Comparison of ENCODE assay signal across 14 cellular contexts in genomic region chr6:163748886-163749285, GRCh38.
DNase-seq lines count a peak whose midpoint lies in the region; ATAC-seq and TF ChIP-seq lines count a peak whose summit lies in the region.
"Had no signal": no experiment of that assay in that cellular context is flagged by ENCODE, and none has a peak within 500 bp of the region (broad histone marks: within the 10 kb centered on the region; RNA-seq: fewer than 3 reads in every experiment).

No MANE protein-coding gene starts in this region.

- no peaks in the 10 kb centered on the region for H3K79me2 ChIP-seq in mesendoderm (ENCODE audit: control insufficient read depth, insufficient read depth, low read length)

- no peaks in the 10 kb centered on the region for H3K79me1 ChIP-seq in mesendoderm (ENCODE audit: low read length)

- H3K9ac ChIP-seq in mesendoderm (ENCODE audit: low read length): no peak overlapping the region
- H3K9ac ChIP-seq: BLaER1 treated with 17β-estradiol and CSF1 and Interleukin-3, amounts not matched to agents 10 nM and 100 nM; GM23248 had no signal

- no peaks in the 10 kb centered on the region for H3K4me1 ChIP-seq in mesendoderm (ENCODE audit: control insufficient read depth, low read depth, low read length)

- intact Hi-C loops in left cardiac atrium (cut with DNase I): no loop called here

- no peak overlapping the region for H4K8ac ChIP-seq in mesendoderm (ENCODE audit: low read depth, low read length)

- H3K27ac ChIP-seq in mesendoderm (ENCODE audit: low read depth, low read length): no peak overlapping the region
- H3K27ac ChIP-seq: BLaER1 treated with 17β-estradiol and CSF1 and Interleukin-3, amounts not matched to agents 10 nM and 100 nM; GM23248 had no signal

- H2BK5ac ChIP-seq in mesendoderm (ENCODE audit: low read length): no peak overlapping the region

- H3K27me3 ChIP-seq in mesendoderm (ENCODE audit: insufficient read depth, low read length, poor library complexity): no peaks in the 10 kb centered on the region

- peak overlapping the region; percentile 24 for H3K23ac ChIP-seq in mesendoderm (ENCODE audit: low read length)

- H3K4ac ChIP-seq in mesendoderm (ENCODE audit: low read depth, low read length): no peak overlapping the region

- no peak overlapping the region for H3K4me3 ChIP-seq in mesendoderm (ENCODE audit: low read length)
- H3K4me3 ChIP-seq: BLaER1 treated with 17β-estradiol and CSF1 and Interleukin-3, amounts not matched to agents 10 nM and 100 nM; GM23248 had no signal

- peaks cover 25% of the 10 kb centered on the region for H3K4me1 Mint-ChIP-seq in stimulated activated naive CD8-positive, alpha-beta T cell treated with anti-CD3 and anti-CD28 coated beads, Interleukin-15, amount 100 ng/mL, for 72 hours

- no peak overlapping the region for H3K4me2 ChIP-seq in mesendoderm (ENCODE audit: low read length)
- H3K4me2 ChIP-seq: BLaER1 treated with 17β-estradiol and CSF1 and Interleukin-3, amounts not matched to agents 10 nM and 100 nM had no signal

- H4K5ac ChIP-seq in mesendoderm (ENCODE audit: low read length): no peak overlapping the region

- no peaks in the 10 kb centered on the region for H3K36me3 ChIP-seq in mesendoderm (ENCODE audit: control insufficient read depth, insufficient read depth, low read length)
- H3K36me3 ChIP-seq: BLaER1 treated with 17β-estradiol and CSF1 and Interleukin-3, amounts not matched to agents 10 nM and 100 nM had no signal

- H2AK5ac ChIP-seq in mesendoderm (ENCODE audit: low read length): no peak overlapping the region

- H2BK15ac ChIP-seq in mesendoderm (replicated peaks; ENCODE audit: low read depth): no peak overlapping the region

- no peak overlapping the region for H3K18ac ChIP-seq in mesendoderm (ENCODE audit: low read length)

- no peak overlapping the region for H3K27ac Mint-ChIP-seq in stimulated activated naive CD8-positive, alpha-beta T cell treated with anti-CD3 and anti-CD28 coated beads, Interleukin-15, amount 100 ng/mL, for 72 hours
- H3K27ac Mint-ChIP-seq: CD4-positive, CD25-positive, alpha-beta regulatory T cell had no signal

- no peak overlapping the region for H2BK120ac ChIP-seq in mesendoderm (ENCODE audit: low read depth, low read length)

- H3K9me3 Mint-ChIP-seq in stimulated activated naive CD8-positive, alpha-beta T cell treated with anti-CD3 and anti-CD28 coated beads, Interleukin-15, amount 100 ng/mL, for 72 hours: peaks cover 7 to 15% of the 10 kb centered on the region in 2 donors

- no CpG with 5 or more reads among the region's 15 CpGs for WGBS in mesendoderm (ENCODE audit: extremely low coverage, insufficient coverage, low lambda C conversion rate)

- peak; percentile 21 for ATAC-seq in stimulated activated naive CD8-positive, alpha-beta T cell treated with anti-CD3 and anti-CD28 coated beads, Interleukin-15, amount 100 ng/mL, for 72 hours
- ATAC-seq in stimulated activated naive CD8-positive, alpha-beta T cell treated with anti-CD3 and anti-CD28 coated beads, Interleukin-15, Interleukin-2, amounts not matched to agents 100 U/mL and 50 U/mL, for 24 hours: no peak
- ATAC-seq in left cardiac atrium: peak; percentile 8 to 52
- no peak for ATAC-seq in GM19397 (IDR thresholded peaks at IDR 0.05; ENCODE audit: unreplicated experiment)
- no peak for ATAC-seq in omental fat pad (ENCODE audit: low FRiP score)

- DNase-seq in stimulated activated naive CD8-positive, alpha-beta T cell treated with anti-CD3 and anti-CD28 coated beads, Interleukin-15, amount 100 ng/mL, for 72 hours: no peak
- no peak for DNase-seq in stimulated activated naive CD8-positive, alpha-beta T cell treated with anti-CD3 and anti-CD28 coated beads, Interleukin-15, Interleukin-2, amounts not matched to agents 100 U/mL and 50 U/mL, for 24 hours
- DNase-seq in left cardiac atrium (no peak), mesendoderm (no peak), omental fat pad (ENCODE audit: low spot score) (no peak), GF-D8 (lab: John Stamatoyannopoulos, UW) (no peak), mucosa of gallbladder (ENCODE audit: low spot score) (no peak)
- DNase-seq: ACHN; CD4-positive, CD25-positive, alpha-beta regulatory T cell; DMS53; GM23248; H7 had no signal

- H3K4me3 Mint-ChIP-seq in stimulated activated naive CD8-positive, alpha-beta T cell treated with anti-CD3 and anti-CD28 coated beads, Interleukin-15, amount 100 ng/mL, for 72 hours: no peak overlapping the region
- H3K4me3 Mint-ChIP-seq: CD4-positive, CD25-positive, alpha-beta regulatory T cell had no signal

- H3K27me3 Mint-ChIP-seq in stimulated activated naive CD8-positive, alpha-beta T cell treated with anti-CD3 and anti-CD28 coated beads, Interleukin-15, amount 100 ng/mL, for 72 hours: peaks cover 59% of the 10 kb centered on the region

- no peak overlapping the region for H3K56ac ChIP-seq in mesendoderm (ENCODE audit: low read length)

- TF ChIP-seq CTCF in omental fat pad (IDR thresholded peaks at IDR 0.05): no peak

Comparison
In these comparisons a context has a peak if more than half of its experiments do, and no peak if none do; other contexts are left out.
1. ATAC-seq: peak in stimulated activated naive CD8-positive, alpha-beta T cell treated with anti-CD3 and anti-CD28 coated beads, Interleukin-15, amount 100 ng/mL, for 72 hours (single experiment) and left cardiac atrium (2 of 2); none in stimulated activated naive CD8-positive, alpha-beta T cell treated with anti-CD3 and anti-CD28 coated beads, Interleukin-15, Interleukin-2, amounts not matched to agents 100 U/mL and 50 U/mL, for 24 hours (single experiment), GM19397 (single experiment) and omental fat pad (single experiment).